8 cellular contexts compared by ENCODE assay signal in the genomic region with DNA sequence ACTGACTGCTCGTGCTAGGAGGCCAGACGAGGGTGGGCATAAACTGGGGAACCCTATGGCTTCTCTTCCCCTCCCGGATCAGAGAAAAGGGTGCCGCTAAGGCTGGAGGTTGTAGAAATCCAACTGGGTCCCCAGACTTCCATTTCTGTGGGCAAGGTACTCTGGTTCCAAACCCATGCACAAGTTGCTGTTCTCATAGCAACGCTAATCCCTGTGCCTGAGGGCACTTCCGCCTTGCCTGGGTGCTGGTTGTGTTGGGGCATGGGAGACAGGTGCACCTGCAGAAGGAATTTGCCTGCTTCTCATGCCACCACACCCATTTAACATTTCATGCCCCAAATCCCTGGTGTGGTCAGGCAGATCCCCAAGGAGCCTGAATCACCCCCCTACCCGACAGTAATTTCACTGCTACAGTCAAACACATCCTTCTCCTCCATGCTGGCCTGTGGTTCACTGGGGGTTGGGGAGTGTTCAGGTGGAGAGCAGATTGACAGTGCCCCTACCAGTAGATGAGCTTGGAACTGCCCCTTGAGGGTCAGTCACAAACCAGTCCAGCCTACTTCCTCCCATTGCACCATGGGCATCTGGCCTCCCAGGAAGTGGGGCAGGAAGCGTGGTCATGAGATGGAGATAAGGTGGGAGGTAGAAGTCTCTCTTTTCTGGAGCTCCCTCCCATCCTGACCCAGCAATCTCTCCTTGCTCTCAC. TPM values are rescaled to one million over a fixed set of nuclear protein-coding genes. Genes with fewer than 3 reads are reported as not detected.
DNase-seq lines count a peak whose midpoint lies in the region; ATAC-seq, FAIRE-seq and TF ChIP-seq lines count a peak whose summit lies in the region.

No MANE protein-coding gene starts in this region.

- peak overlapping the region; percentile 85 for H3K27ac Mint-ChIP-seq in activated CD4-positive, alpha-beta memory T cell treated with anti-CD3 and anti-CD28 coated beads for 36 hours

- H3K4me1 Mint-ChIP-seq in activated CD4-positive, alpha-beta memory T cell treated with anti-CD3 and anti-CD28 coated beads for 36 hours (ENCODE audit: low read depth) = peaks cover 39% of the 10 kb centered on the region

- no peak for TF ChIP-seq POLR2A in NB4 (IDR thresholded peaks at IDR 0.05; ENCODE audit: extremely low read depth, insufficient read length)

- no peaks in the 10 kb centered on the region for H3K9me3 ChIP-seq in pancreas

- no peaks in the 10 kb centered on the region for H3K9me3 Mint-ChIP-seq in activated CD4-positive, alpha-beta memory T cell treated with anti-CD3 and anti-CD28 coated beads for 36 hours

- H3K27ac ChIP-seq in pancreas = peak overlapping the region; percentile 4 to 69 (median 56)

- ATAC-seq in pancreas = peak; percentile 49 to 65 (median 61)
- no peak for ATAC-seq in HG03342 (IDR thresholded peaks at IDR 0.05; ENCODE audit: unreplicated experiment)

- intact Hi-C loops in activated CD4-positive, alpha-beta memory T cell treated with anti-CD3 and anti-CD28 coated beads for 36 hours (cut with micrococcal nuclease) = loop anchor here (5.0 kb wide), 1 partner anchor 181 kb away; a partner anchor contains a TSS
- intact Hi-C loops in pancreas (cut with DNase I) = no loop called here

- H3K36me3 Mint-ChIP-seq in activated CD4-positive, alpha-beta memory T cell treated with anti-CD3 and anti-CD28 coated beads for 36 hours = peaks cover 10% of the 10 kb centered on the region

- 19 to 20% methylated on average over 8 of the region's 8 CpGs for WGBS in pancreas, 2 donors

- no peaks in the 10 kb centered on the region for H3K27me3 Mint-ChIP-seq in activated CD4-positive, alpha-beta memory T cell treated with anti-CD3 and anti-CD28 coated beads for 36 hours

- POLR2A ChIA-PET in activated CD4-positive, alpha-beta memory T cell treated with anti-CD3 and anti-CD28 coated beads for 36 hours (lab: Charles Lee) = interaction anchor here (0.9 to 5.2 kb wide), 5 partner anchors 7 to 41 kb away, joined by 3 to 56 read pairs (median 4); a partner anchor contains a TSS

- CTCF ChIA-PET in activated CD4-positive, alpha-beta memory T cell treated with anti-CD3 and anti-CD28 coated beads for 36 hours (lab: Charles Lee) = interaction anchor here (0.7 to 2.2 kb wide), 6 partner anchors 8 to 176 kb away, joined by 3 to 9 read pairs (median 4); a partner anchor contains a TSS

- FAIRE-seq in pancreas (lab: Jason Lieb, UNC) = no peak

- H3K36me3 ChIP-seq in pancreas = peaks cover 0 to 22% (median 3%) of the 10 kb centered on the region in 3 donors

- peaks cover 3 to 21% (median 3%) of the 10 kb centered on the region in 3 donors for H3K4me1 ChIP-seq in pancreas

- no peaks in the 10 kb centered on the region for H3K27me3 ChIP-seq in pancreas

- DNase-seq in stimulated activated CD4-positive, alpha-beta T cell treated with anti-CD3 and anti-CD28 coated beads, Interleukin-2, amount 100 ng/mL, for 24 hours = peak; percentile 37 to 50
- DNase-seq in stimulated activated CD4-positive, alpha-beta T cell treated with anti-CD3 and anti-CD28 coated beads, Interleukin-4, amount 100 ng/mL, for 1 hour = no peak
- DNase-seq in NB4 (ENCODE audit: low read depth) (peak; percentile 85), fibroblast of the aortic adventitia (ENCODE audit: low read depth) (peak; percentile 35), pancreas (peak in 2 of 6 donors; percentile 42 to 66), HuH-7 (ENCODE audit: low spot score) (no peak)
- peak; percentile 60 for DNase-seq in activated CD4-positive, alpha-beta memory T cell treated with anti-CD3 and anti-CD28 coated beads for 36 hours

- no peak for TF ChIP-seq CTCF in NB4 (IDR thresholded peaks at IDR 0.05; ENCODE audit: low read depth, low read length)
- TF ChIP-seq CTCF in fibroblast of the aortic adventitia (IDR thresholded peaks at IDR 0.05; ENCODE audit: insufficient read depth, low read length) = no peak
- TF ChIP-seq CTCF in pancreas (IDR thresholded peaks at IDR 0.05) = no peak

- peak overlapping the region; percentile 92 for H3K4me3 ChIP-seq in NB4 (ENCODE audit: low read depth, low read length)
- H3K4me3 ChIP-seq in fibroblast of the aortic adventitia (ENCODE audit: low read depth, low read length) = peak overlapping the region; percentile 84
- H3K4me3 ChIP-seq in pancreas = peak overlapping the region; percentile 69 to 99 (median 88)

- H3K4me3 Mint-ChIP-seq in activated CD4-positive, alpha-beta memory T cell treated with anti-CD3 and anti-CD28 coated beads for 36 hours = peak overlapping the region; percentile 80

RNA-seq across cellular contexts. Expression of a gene that starts 1.2 kb away (rescaled TPM):
- total RNA-seq in activated CD4-positive, alpha-beta memory T cell treated with anti-CD3 and anti-CD28 coated beads for 36 hours = 10 to 100 TPM; 23.6 to 25.2 TPM
- 2.6 and 4.9 TPM in 2 replicates for total RNA-seq in fibroblast of the aortic adventitia (ENCODE audit: low replicate concordance)
- 1 to 10 TPM; 4.9 to 9.1 (median 6.7) TPM for total RNA-seq in pancreas
- 10 to 100 TPM; 11.9 to 12.3 TPM for polyA plus RNA-seq in pancreas

RNA-seq across cellular contexts. Expression of a gene that starts 6.7 kb away (rescaled TPM):
- 10 to 100 TPM; 64.4 to 66.9 TPM for total RNA-seq in activated CD4-positive, alpha-beta memory T cell treated with anti-CD3 and anti-CD28 coated beads for 36 hours
- total RNA-seq in fibroblast of the aortic adventitia (ENCODE audit: low replicate concordance) = 7.0 and 30.5 TPM in 2 replicates
- 10 to 100 TPM; 21.3 to 46.2 (median 26.1) TPM for total RNA-seq in pancreas
- 10 to 100 TPM; 30.6 to 31.9 TPM for polyA plus RNA-seq in pancreas

RNA-seq across cellular contexts. Expression of a gene that starts 13.1 kb away (rescaled TPM):
- total RNA-seq in activated CD4-positive, alpha-beta memory T cell treated with anti-CD3 and anti-CD28 coated beads for 36 hours = 10 to 100 TPM; 22.3 to 24.3 TPM
- 8.7 and 19.1 TPM in 2 replicates for total RNA-seq in fibroblast of the aortic adventitia (ENCODE audit: low replicate concordance)
- total RNA-seq in pancreas = 10 to 100 TPM in 3 of 6 donors, 1 to 10 TPM in 3; 8.6 to 19.3 (median 11.3) TPM
- 10 to 100 TPM; 16.7 to 21.3 TPM for polyA plus RNA-seq in pancreas

RNA-seq across cellular contexts. Expression of a gene that starts 23.6 kb away (rescaled TPM):
- 10 to 100 TPM; 31.2 to 33.8 TPM for total RNA-seq in activated CD4-positive, alpha-beta memory T cell treated with anti-CD3 and anti-CD28 coated beads for 36 hours
- total RNA-seq in fibroblast of the aortic adventitia (ENCODE audit: low replicate concordance) (5.3 and 14.9 TPM in 2 replicates), pancreas (10 to 100 TPM in 1 of 6 donors, 1 to 10 TPM in 5; 4.8 to 15.1 (median 8.6) TPM)
- 10 to 100 TPM; 18.9 TPM for polyA plus RNA-seq in pancreas

RNA-seq across cellular contexts. Expression of a gene that starts 40.5 kb away (rescaled TPM):
- total RNA-seq in activated CD4-positive, alpha-beta memory T cell treated with anti-CD3 and anti-CD28 coated beads for 36 hours = not detected
- total RNA-seq in fibroblast of the aortic adventitia (ENCODE audit: low replicate concordance) (0.08 TPM in 1 of 2 replicates, not detected in the other), pancreas (not detected)
- under 1 TPM; 0.11 to 0.21 TPM for polyA plus RNA-seq in pancreas

Comparison
In these comparisons a context has a peak if more than half of its experiments do, and no peak if none do; other contexts are left out.
1. DNase-seq: peak in stimulated activated CD4-positive, alpha-beta T cell treated with anti-CD3 and anti-CD28 coated beads, Interleukin-2, amount 100 ng/mL, for 24 hours (2 of 2), NB4 (single experiment), activated CD4-positive, alpha-beta memory T cell treated with anti-CD3 and anti-CD28 coated beads for 36 hours (single experiment) and fibroblast of the aortic adventitia (single experiment); none in stimulated activated CD4-positive, alpha-beta T cell treated with anti-CD3 and anti-CD28 coated beads, Interleukin-4, amount 100 ng/mL, for 1 hour (single experiment) and HuH-7 (single experiment).
2. Peak in every context shown above with its lines, with median percentiles within 50 percentile points of each other: H3K4me3 ChIP-seq.